ENCODE assay signal across 11 cellular contexts in the genomic region with DNA sequence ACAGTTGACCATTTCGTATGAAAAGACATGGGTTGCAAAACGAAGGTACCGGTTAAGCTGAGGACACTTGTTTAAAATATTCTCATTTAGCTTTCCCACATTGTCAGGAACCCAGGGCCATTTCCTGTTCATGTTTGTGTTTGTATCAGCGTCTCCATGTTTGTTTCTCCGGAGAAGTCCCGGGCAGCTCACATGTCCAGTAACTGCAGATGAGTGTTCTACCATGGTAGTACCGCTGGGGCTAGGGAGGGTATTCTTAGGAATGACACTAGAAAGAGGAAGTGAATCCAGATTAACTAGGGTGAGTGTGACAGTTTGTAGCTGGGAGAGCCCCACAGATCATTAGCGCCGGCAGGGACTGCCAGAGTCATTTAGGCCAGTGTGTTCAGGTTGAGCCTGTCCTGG. TPM values are rescaled to one million over a fixed set of nuclear protein-coding genes. Genes with fewer than 3 reads are reported as not detected.
DNase-seq lines count a peak whose midpoint lies in the region; ATAC-seq, FAIRE-seq and TF ChIP-seq lines count a peak whose summit lies in the region.
"Had no signal": no experiment of that assay in that cellular context is flagged by ENCODE, and none has a peak within 500 bp of the region (broad histone marks: within the 10 kb centered on the region; RNA-seq: fewer than 3 reads in every experiment).

No MANE protein-coding gene starts in this region.

- TF ChIP-seq CTCF in GM23338 (conservative IDR thresholded peaks at IDR 0.05; ENCODE audit: low read depth in 2 of 2): no peak
- no peak for TF ChIP-seq CTCF in chondrocyte (IDR thresholded peaks at IDR 0.05)

- H3K27me3 ChIP-seq in GM23338 (ENCODE audit: insufficient read depth): no peaks in the 10 kb centered on the region

- H3K27me3 Mint-ChIP-seq in GM23338 (ENCODE audit: insufficient read depth, low read depth, poor library complexity): no peaks in the 10 kb centered on the region
- no peaks in the 10 kb centered on the region for H3K27me3 Mint-ChIP-seq in chondrocyte (ENCODE audit: low read depth)

- no peak for FAIRE-seq in GM18507 (lab: Jason Lieb, UNC)
- FAIRE-seq: astrocyte had no signal

- H3K36me3 Mint-ChIP-seq in GM23338 (ENCODE audit: low read depth) (no peaks in the 10 kb centered on the region; the same call in 2 of the 3 replicates), chondrocyte (ENCODE audit: low read depth) (no peaks in the 10 kb centered on the region)

- no peak overlapping the region for H2AFZ ChIP-seq in GM23338

- H3K79me2 ChIP-seq in GM23338 (replicated peaks; ENCODE audit: insufficient read depth): peaks cover 22% of the 10 kb centered on the region

- no peaks in the 10 kb centered on the region for H3K36me3 ChIP-seq in GM23338 (ENCODE audit: insufficient read depth)

- no peak overlapping the region for H3K4me3 ChIP-seq in GM23338

- ATAC-seq in GM23338: no peak

- peak; percentile 22 for DNase-seq in GM18507 (ENCODE audit: extremely low spot score, insufficient read length, low read depth)
- DNase-seq in GM23338 (ENCODE audit: low spot score): peak; percentile 18
- DNase-seq in M059J (ENCODE audit: low read depth): peak; percentile 8
- peak; percentile 47 for DNase-seq in germinal center (ENCODE audit: low spot score)
- DNase-seq in NCI-H1417 treated with DMSO at 0.1 percent for 48 hours (lab: John Stamatoyannopoulos, UW): no peak
- DNase-seq in chondrocyte (ENCODE audit: low spot score): no peak
- DNase-seq in NCI-H82 (lab: John Stamatoyannopoulos, UW): no peak
- DNase-seq in midbrain (lab: John Stamatoyannopoulos, UW): no peak
- DNase-seq: NCI-H226 had no signal

- H3K27ac Mint-ChIP-seq in GM23338 (no peak overlapping the region), chondrocyte (ENCODE audit: unreplicated experiment) (no peak overlapping the region)

- no peaks in the 10 kb centered on the region for H3F3A ChIP-seq in GM23338 (replicated peaks; ENCODE audit: low read depth)

- H3K4me1 ChIP-seq in GM23338 (ENCODE audit: insufficient read depth): peaks cover 15% of the 10 kb centered on the region

- H3K9me3 Mint-ChIP-seq in GM23338 (no peaks in the 10 kb centered on the region; the same call in 2 of the 3 replicates), chondrocyte (ENCODE audit: low read depth) (no peaks in the 10 kb centered on the region)

- H3K4me1 Mint-ChIP-seq in GM23338 (peaks cover 22% of the 10 kb centered on the region), chondrocyte (ENCODE audit: low read depth) (peaks cover 65% of the 10 kb centered on the region)

- no peak overlapping the region for H3K4me2 ChIP-seq in GM23338

- no peak overlapping the region for H3K4me3 Mint-ChIP-seq in GM23338
- no peak overlapping the region for H3K4me3 Mint-ChIP-seq in chondrocyte (ENCODE audit: unreplicated experiment)
- H3K4me3 Mint-ChIP-seq: nephron had no signal

- peaks cover 36% of the 10 kb centered on the region for H4K20me1 ChIP-seq in GM23338 (replicated peaks; ENCODE audit: insufficient read depth)

- H3K9me2 ChIP-seq in GM23338 (ENCODE audit: insufficient read depth): 0 out of 2 replicates have a peak, but pooled peaks cover 2% of the 10 kb centered on the region

- H3K27ac ChIP-seq in GM23338 (ENCODE audit: low read depth): no peak overlapping the region

TF ChIP-seq in GM23338, 12 proteins besides CTCF, POLR2A, EP300 and RAD21:
- TF ChIP-seq EZH2phosphoT487 (IDR thresholded peaks at IDR 0.05; ENCODE audit: unreplicated experiment) (no peak), ZNF114 (CRISPR knock-in tag; IDR thresholded peaks at IDR 0.05) (no peak)

RNA-seq across cellular contexts. Expression of a gene that starts 50.0 kb away (rescaled TPM):
- 43.9 and 50.5 TPM in 2 replicates for total RNA-seq in GM23338 (2014; rRNA removed; shearing (Covaris generic))
- polyA plus RNA-seq in GM23338 (2016; fragmentation: Nextera tagmentation; extraction: Ambion mirVana): 28.2 and 36.7 TPM in 2 replicates
- 21.6 and 21.8 TPM in 2 replicates for total RNA-seq in M059J (2014; rRNA removed; shearing (Covaris generic))
- 98.9 to 112 TPM (median 104 TPM) in 3 replicates for total RNA-seq in chondrocyte

Comparison
In these comparisons a context has a peak if more than half of its experiments do, and no peak if none do; other contexts are left out.
1. DNase-seq: peak in GM18507 (single experiment), GM23338 (single experiment), M059J (single experiment) and germinal center (single experiment); none in NCI-H1417 treated with DMSO at 0.1 percent for 48 hours (single experiment), chondrocyte (single experiment), NCI-H82 (single experiment) and midbrain (single experiment).